In genomic region chr10:97454330-97455036, GRCh38 we compare ENCODE assay signal across 8 cellular contexts. TPM values are rescaled to one million over a fixed set of nuclear protein-coding genes. Genes with fewer than 3 reads are reported as not detected.
DNase-seq lines count a peak whose midpoint lies in the region; ATAC-seq and TF ChIP-seq lines count a peak whose summit lies in the region.
"Had no signal": no experiment of that assay in that cellular context is flagged by ENCODE, and none has a peak within 500 bp of the region (broad histone marks: within the 10 kb centered on the region; RNA-seq: fewer than 3 reads in every experiment).

No MANE protein-coding gene starts in this region.

- DNase-seq in activated T-cell treated with anti-CD3 and anti-CD28 coated beads for 24 hours (ENCODE audit: low read depth) (peak; percentile 23), fibroblast of gingiva (ENCODE audit: low read depth) (peak; percentile 54), 8988T (no peak), A172 (ENCODE audit: low spot score) (no peak)

- no peak for TF ChIP-seq EP300 in Ishikawa (IDR thresholded peaks at IDR 0.05; ENCODE audit: borderline replicate concordance)

- peak overlapping the region; percentile 9 for H3K27ac ChIP-seq in skeletal muscle tissue (ENCODE audit: low read depth, low read length)
- H3K27ac ChIP-seq: neutrophil had no signal

- no peak overlapping the region for H3K4me3 ChIP-seq in skeletal muscle tissue (ENCODE audit: low read length in 3 of 3)

- no peaks in the 10 kb centered on the region for H3K9me3 ChIP-seq in skeletal muscle tissue (ENCODE audit: control insufficient read depth in 3 of 3, low read length in 3 of 3)
- H3K9me3 ChIP-seq: neutrophil had no signal

- H3K9ac ChIP-seq in skeletal muscle tissue (ENCODE audit: low read depth in 1 of 3, low read length in 3 of 3) = no peak overlapping the region

- no peak for ATAC-seq in HG03432 (IDR thresholded peaks at IDR 0.05; ENCODE audit: unreplicated experiment)

- no peak for TF ChIP-seq RAD21 in Ishikawa (IDR thresholded peaks at IDR 0.05; ENCODE audit: low read depth)

- H3K4me1 ChIP-seq in skeletal muscle tissue (ENCODE audit: control insufficient read depth in 3 of 3, insufficient read depth in 3 of 3, low read length in 3 of 3) = peaks cover 11 to 24% (median 17%) of the 10 kb centered on the region in 3 donors

- no peaks in the 10 kb centered on the region for H3K27me3 ChIP-seq in skeletal muscle tissue (ENCODE audit: control insufficient read depth in 3 of 3, insufficient read depth in 3 of 3, low read length in 3 of 3)
- H3K27me3 ChIP-seq: neutrophil had no signal

- H3K36me3 ChIP-seq in skeletal muscle tissue (ENCODE audit: control insufficient read depth in 3 of 3, insufficient read depth in 3 of 3, low read length in 3 of 3) = peaks cover 36 to 53% (median 45%) of the 10 kb centered on the region in 3 donors

TF ChIP-seq in Ishikawa, 13 proteins besides CTCF, POLR2A, EP300 and RAD21:
- TF ChIP-seq EGR1 (IDR thresholded peaks at IDR 0.05) (no peak), FOXM1 (IDR thresholded peaks at IDR 0.05; ENCODE audit: borderline replicate concordance, low read depth) (no peak), NFIC (IDR thresholded peaks at IDR 0.05) (peak; percentile 68)

RNA-seq across cellular contexts. Expression of gene ZDHHC16, which starts 8.5 kb away (rescaled TPM):
- 32.4 TPM for total RNA-seq in skeletal muscle tissue
- 85.5 and 108 TPM in 2 replicates for total RNA-seq in A172 (2014; rRNA removed; shearing (Covaris generic))

RNA-seq across cellular contexts. Expression of gene EXOSC1, which starts 8.7 kb away (rescaled TPM):
- 27.1 TPM for total RNA-seq in skeletal muscle tissue
- total RNA-seq in A172 (2014; rRNA removed; shearing (Covaris generic)) = 101 and 116 TPM in 2 replicates

RNA-seq across cellular contexts. Expression of gene PGAM1, which starts 28.5 kb away (rescaled TPM):
- 57.9 TPM for total RNA-seq in skeletal muscle tissue
- total RNA-seq in A172 (2014; rRNA removed; shearing (Covaris generic)) = 967 and 1,053 TPM in 2 replicates

RNA-seq across cellular contexts. Expression of gene MMS19, which starts 43.7 kb away (rescaled TPM):
- 47.0 TPM for total RNA-seq in skeletal muscle tissue
- 90.4 and 105 TPM in 2 replicates for total RNA-seq in A172 (2014; rRNA removed; shearing (Covaris generic))

RNA-seq across cellular contexts. Expression of gene UBTD1, which starts 44.2 kb away (rescaled TPM):
- 8.4 TPM for total RNA-seq in skeletal muscle tissue
- 37.6 and 53.8 TPM in 2 replicates for total RNA-seq in A172 (2014; rRNA removed; shearing (Covaris generic))

Comparison
In these comparisons a context has a peak if more than half of its experiments do, and no peak if none do; other contexts are left out.
1. DNase-seq: peak in activated T-cell treated with anti-CD3 and anti-CD28 coated beads for 24 hours (single experiment) and fibroblast of gingiva (single experiment); none in 8988T (single experiment) and A172 (single experiment).
2. RNA of gene PGAM1, which starts 28.5 kb away (total RNA-seq): 967 to 1,053 TPM in A172; 57.9 TPM in skeletal muscle tissue (single experiment); every median in the first group is over 10 times any median in the second.